Comparison of ENCODE assay signal across 1 cellular context in the genomic region with DNA sequence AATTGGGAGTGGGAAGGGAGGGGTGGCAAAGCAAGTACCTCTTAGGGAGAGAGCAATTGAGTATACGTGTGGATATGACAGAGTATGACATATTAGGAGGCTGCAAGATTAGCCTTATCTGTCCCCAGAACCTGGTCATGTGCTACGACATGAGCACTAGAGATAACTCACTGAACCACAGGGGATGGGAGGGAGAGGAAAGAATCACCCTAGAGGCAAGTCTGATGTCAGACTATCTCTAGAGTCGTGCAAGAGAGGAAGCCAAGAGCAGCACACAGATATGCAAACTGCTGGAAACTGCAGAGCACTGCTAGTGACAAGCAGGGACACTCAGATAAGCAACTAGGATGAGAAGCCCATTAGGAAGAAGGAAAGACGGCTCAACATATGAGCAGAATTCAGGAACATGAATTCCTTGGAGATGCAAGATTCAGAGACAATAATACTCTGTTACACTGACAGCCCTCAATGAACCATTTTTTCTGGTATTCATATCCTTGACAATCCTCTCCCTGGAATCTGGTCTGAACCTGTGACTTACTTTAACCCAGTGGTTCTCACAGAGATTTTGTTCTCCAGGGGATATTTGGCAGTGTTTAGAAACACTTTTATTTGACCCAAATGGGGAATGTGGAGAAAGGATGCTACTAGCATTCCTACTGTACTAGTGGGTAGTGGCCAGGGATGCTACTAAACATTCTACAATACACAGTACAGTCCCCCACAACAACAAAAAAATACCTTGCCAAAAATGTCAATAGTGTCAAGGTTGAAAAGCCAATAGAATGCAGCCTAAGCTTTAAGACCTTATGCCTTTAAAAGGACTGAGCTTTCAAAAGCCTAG.
TF ChIP-seq lines count a peak whose summit lies in the region.

No MANE protein-coding gene starts in this region.

TF ChIP-seq in K562, 482 proteins besides CTCF, POLR2A, EP300 and RAD21 (continued from another document and continues in another):
- no peak for TF ChIP-seq ESRRB (CRISPR knock-in tag; IDR thresholded peaks at IDR 0.05; ENCODE audit: borderline replicate concordance)
- TF ChIP-seq SRF (CRISPR knock-in tag; IDR thresholded peaks at IDR 0.05): peak in 1 of 2 experiments; percentile 70; a peak in 1 of 4 replicates
- TF ChIP-seq, protein P1, sequence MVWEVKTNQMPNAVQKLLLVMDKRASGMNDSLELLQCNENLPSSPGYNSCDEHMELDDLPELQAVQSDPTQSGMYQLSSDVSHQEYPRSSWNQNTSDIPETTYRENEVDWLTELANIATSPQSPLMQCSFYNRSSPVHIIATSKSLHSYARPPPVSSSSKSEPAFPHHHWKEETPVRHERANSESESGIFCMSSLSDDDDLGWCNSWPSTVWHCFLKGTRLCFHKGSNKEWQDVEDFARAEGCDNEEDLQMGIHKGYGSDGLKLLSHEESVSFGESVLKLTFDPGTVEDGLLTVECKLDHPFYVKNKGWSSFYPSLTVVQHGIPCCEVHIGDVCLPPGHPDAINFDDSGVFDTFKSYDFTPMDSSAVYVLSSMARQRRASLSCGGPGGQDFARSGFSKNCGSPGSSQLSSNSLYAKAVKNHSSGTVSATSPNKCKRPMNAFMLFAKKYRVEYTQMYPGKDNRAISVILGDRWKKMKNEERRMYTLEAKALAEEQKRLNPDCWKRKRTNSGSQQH (CRISPR knock-in tag; IDR thresholded peaks at IDR 0.05): peak; percentile 94
- TF ChIP-seq E4F1 (CRISPR knock-in tag; IDR thresholded peaks at IDR 0.05; ENCODE audit: borderline replicate concordance): no peak
- TF ChIP-seq, protein P2, sequence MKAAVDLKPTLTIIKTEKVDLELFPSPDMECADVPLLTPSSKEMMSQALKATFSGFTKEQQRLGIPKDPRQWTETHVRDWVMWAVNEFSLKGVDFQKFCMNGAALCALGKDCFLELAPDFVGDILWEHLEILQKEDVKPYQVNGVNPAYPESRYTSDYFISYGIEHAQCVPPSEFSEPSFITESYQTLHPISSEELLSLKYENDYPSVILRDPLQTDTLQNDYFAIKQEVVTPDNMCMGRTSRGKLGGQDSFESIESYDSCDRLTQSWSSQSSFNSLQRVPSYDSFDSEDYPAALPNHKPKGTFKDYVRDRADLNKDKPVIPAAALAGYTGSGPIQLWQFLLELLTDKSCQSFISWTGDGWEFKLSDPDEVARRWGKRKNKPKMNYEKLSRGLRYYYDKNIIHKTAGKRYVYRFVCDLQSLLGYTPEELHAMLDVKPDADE (conservative IDR thresholded peaks at IDR 0.05; ENCODE audit: control insufficient read depth, low read depth, low read length): peak; percentile 93
- TF ChIP-seq ZNF778 (CRISPR knock-in tag; IDR thresholded peaks at IDR 0.05): no peak
- 0 out of 2 replicates have a peak, but pooled peaks have one; percentile 11 for TF ChIP-seq ZNF324 (CRISPR knock-in tag; IDR thresholded peaks at IDR 0.05)
- no peak for TF ChIP-seq ZSCAN32 (CRISPR knock-in tag; IDR thresholded peaks at IDR 0.05)
- no peak for TF ChIP-seq KLF1 (tag; IDR thresholded peaks at IDR 0.05)
- peak; percentile 82 for TF ChIP-seq ZNF592 (IDR thresholded peaks at IDR 0.05)
- no peak for TF ChIP-seq XRCC4 (IDR thresholded peaks at IDR 0.05; ENCODE audit: extremely low read depth, insufficient read depth, insufficient read length)
- peak; percentile 64; the same call in 1 of the 2 replicates for TF ChIP-seq ELF1 (tag; IDR thresholded peaks at IDR 0.05)
- no peak for TF ChIP-seq SIN3A (IDR thresholded peaks at IDR 0.05; ENCODE audit: borderline replicate concordance in 2 of 2, control insufficient read depth in 1 of 2, low read depth in 2 of 2, low read length in 2 of 2)
- peak; percentile 99 for TF ChIP-seq CCNT2 (IDR thresholded peaks at IDR 0.05; ENCODE audit: borderline replicate concordance, extremely low read depth, insufficient read length, low read depth, low read length)
- peak; percentile 98 for TF ChIP-seq ZNF197 (CRISPR knock-in tag; IDR thresholded peaks at IDR 0.05; ENCODE audit: low read depth)
- no peak for TF ChIP-seq MLX (CRISPR knock-in tag; conservative IDR thresholded peaks at IDR 0.05)
- TF ChIP-seq ZNF436 (CRISPR knock-in tag; IDR thresholded peaks at IDR 0.05): no peak
- no peak for TF ChIP-seq HCFC1 (IDR thresholded peaks at IDR 0.05; ENCODE audit: low read depth, low read length)
- TF ChIP-seq, protein P3, sequence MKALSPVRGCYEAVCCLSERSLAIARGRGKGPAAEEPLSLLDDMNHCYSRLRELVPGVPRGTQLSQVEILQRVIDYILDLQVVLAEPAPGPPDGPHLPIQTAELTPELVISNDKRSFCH (CRISPR knock-in tag; IDR thresholded peaks at IDR 0.05): no peak
- TF ChIP-seq, protein P3 (tag; IDR thresholded peaks at IDR 0.05): peak; percentile 97
- TF ChIP-seq U2AF2 (optimal IDR thresholded peaks at IDR 0.05; ENCODE audit: low read depth, low read length): no peak
- no peak for TF ChIP-seq HMGXB4 (CRISPR knock-in tag; IDR thresholded peaks at IDR 0.05)
- TF ChIP-seq DACH1 (IDR thresholded peaks at IDR 0.05; ENCODE audit: partially characterized antibody): peak; percentile 95
- peak; percentile 5; the same call in 1 of the 2 replicates for TF ChIP-seq ZNF398 (CRISPR knock-in tag; IDR thresholded peaks at IDR 0.05)
- TF ChIP-seq, protein P4, sequence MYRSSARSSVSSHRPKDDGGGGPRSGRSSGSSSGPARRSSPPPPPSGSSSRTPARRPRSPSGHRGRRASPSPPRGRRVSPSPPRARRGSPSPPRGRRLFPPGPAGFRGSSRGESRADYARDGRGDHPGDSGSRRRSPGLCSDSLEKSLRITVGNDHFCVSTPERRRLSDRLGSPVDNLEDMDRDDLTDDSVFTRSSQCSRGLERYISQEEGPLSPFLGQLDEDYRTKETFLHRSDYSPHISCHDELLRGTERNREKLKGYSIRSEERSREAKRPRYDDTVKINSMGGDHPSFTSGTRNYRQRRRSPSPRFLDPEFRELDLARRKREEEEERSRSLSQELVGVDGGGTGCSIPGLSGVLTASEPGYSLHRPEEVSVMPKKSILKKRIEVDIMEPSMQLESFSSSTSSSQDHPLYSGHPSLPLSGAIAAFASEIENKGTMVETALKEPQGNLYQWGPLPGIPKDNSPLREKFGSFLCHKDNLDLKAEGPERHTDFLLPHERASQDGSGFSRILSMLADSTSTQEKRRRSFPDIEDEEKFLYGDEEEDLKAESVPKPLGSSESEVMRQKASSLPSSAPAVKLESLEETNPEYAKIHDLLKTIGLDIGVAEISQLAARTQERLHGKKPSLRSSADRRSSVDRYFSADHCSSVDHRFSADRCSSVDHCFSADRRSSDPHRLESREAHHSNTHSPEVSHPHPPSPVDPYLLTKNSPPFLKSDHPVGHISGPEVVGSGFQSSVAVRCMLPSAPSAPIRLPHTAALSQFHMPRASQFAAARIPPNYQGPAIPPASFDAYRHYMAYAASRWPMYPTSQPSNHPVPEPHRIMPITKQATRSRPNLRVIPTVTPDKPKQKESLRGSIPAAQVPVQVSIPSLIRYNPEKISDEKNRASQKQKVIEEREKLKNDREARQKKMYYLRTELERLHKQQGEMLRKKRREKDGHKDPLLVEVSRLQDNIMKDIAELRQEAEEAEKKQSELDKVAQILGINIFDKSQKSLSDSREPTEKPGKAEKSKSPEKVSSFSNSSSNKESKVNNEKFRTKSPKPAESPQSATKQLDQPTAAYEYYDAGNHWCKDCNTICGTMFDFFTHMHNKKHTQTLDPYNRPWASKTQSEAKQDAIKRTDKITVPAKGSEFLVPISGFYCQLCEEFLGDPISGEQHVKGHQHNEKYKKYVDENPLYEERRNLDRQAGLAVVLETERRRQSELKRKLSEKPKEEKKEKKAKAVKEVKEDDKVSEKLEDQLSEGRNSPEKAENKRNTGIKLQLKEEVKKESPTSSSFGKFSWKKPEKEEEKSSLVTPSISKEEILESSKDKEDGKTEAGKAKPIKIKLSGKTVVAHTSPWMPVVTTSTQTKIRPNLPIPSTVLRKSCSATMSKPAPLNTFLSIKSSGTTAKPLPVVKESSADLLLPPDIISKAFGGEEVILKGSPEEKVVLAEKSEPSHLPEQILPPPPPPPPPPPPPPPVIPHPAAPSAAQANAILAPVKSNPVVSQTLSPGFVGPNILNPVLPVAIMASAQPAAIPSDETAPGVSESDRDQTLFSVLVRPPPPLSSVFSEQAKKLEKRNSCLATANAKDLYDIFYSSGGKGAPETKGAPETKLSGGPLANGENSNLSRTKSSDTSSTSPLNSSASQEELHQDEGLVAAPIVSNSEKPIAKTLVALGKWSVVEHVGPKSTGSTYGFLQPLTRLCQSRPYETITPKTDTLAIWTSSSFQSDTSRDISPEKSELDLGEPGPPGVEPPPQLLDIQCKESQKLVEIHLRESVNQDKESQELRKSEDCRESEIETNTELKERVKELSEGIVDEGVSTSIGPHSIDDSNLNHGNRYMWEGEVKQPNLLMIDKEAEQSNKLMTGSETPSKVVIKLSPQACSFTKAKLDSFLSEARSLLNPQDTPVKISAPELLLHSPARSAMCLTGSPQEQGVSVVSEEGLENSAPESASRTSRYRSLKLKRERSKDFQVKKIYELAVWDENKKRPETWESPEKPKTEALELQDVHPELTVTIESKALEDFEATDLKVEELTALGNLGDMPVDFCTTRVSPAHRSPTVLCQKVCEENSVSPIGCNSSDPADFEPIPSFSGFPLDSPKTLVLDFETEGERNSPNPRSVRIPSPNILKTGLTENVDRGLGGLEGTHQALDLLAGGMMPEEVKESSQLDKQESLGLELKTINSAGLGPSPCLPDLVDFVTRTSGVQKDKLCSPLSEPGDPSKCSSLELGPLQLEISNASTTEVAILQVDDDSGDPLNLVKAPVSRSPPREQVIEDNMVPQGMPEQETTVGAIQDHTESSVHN (IDR thresholded peaks at IDR 0.05; ENCODE audit: borderline replicate concordance in 1 of 2, low read depth in 1 of 2): peak in 1 of 2 experiments; percentile 96; a peak in 2 of 4 replicates
